In genomic region chr20:45497971-45498494, GRCh38 we compare ENCODE assay signal across 25 cellular contexts. TPM values are rescaled to one million over a fixed set of nuclear protein-coding genes. Genes with fewer than 3 reads are reported as not detected.
DNase-seq lines count a peak whose midpoint lies in the region; ATAC-seq and TF ChIP-seq lines count a peak whose summit lies in the region.
"Had no signal": no experiment of that assay in that cellular context is flagged by ENCODE, and none has a peak within 500 bp of the region (broad histone marks: within the 10 kb centered on the region; RNA-seq: fewer than 3 reads in every experiment).

No MANE protein-coding gene starts in this region.

- no peaks in the 10 kb centered on the region for H3K79me2 ChIP-seq in DND-41 (ENCODE audit: insufficient read depth, low read length)
- H3K79me2 ChIP-seq in HCT116 (ENCODE audit: insufficient read depth, low read length) = no peaks in the 10 kb centered on the region
- H3K79me2 ChIP-seq in OCI-LY3 (ENCODE audit: low read length) = no peaks in the 10 kb centered on the region

- H3K27ac ChIP-seq in DND-41 (ENCODE audit: low read length) = no peak overlapping the region
- no peak overlapping the region for H3K27ac ChIP-seq in HCT116 (ENCODE audit: low read depth, low read length)
- H3K27ac ChIP-seq in OCI-LY3 (ENCODE audit: low read length) = no peak overlapping the region
- H3K27ac ChIP-seq in endodermal cell (ENCODE audit: low read depth, low read length) = no peak overlapping the region
- H3K27ac ChIP-seq in neuronal stem cell (replicated peaks; ENCODE audit: low read length) = no peak overlapping the region
- H3K27ac ChIP-seq: SJSA1 had no signal

- H3K4me1 ChIP-seq in DND-41 (ENCODE audit: insufficient read depth, low read length) (no peaks in the 10 kb centered on the region), HCT116 (ENCODE audit: control insufficient read depth in 1 of 2, insufficient read depth in 2 of 2, low read length in 2 of 2) (no peaks in the 10 kb centered on the region), OCI-LY3 (ENCODE audit: low read length) (no peaks in the 10 kb centered on the region), endodermal cell (ENCODE audit: control insufficient read depth, insufficient read depth, low read length) (peaks cover 3% of the 10 kb centered on the region), neuronal stem cell (ENCODE audit: control insufficient read depth in 2 of 2, insufficient read depth in 1 of 2, low read depth in 1 of 2, low read length in 2 of 2) (no peaks in the 10 kb centered on the region)
- H3K4me1 ChIP-seq: SJSA1 had no signal

- H2BK12ac ChIP-seq in neuronal stem cell (ENCODE audit: low read length) = no peak overlapping the region

- BruUV-seq in HCT116 (replicated peaks; lab: Mats Ljungman, UMichigan) = no TSS peak

- no peak for ATAC-seq in DND-41 (ENCODE audit: insufficient read depth, low read depth)
- no peak for ATAC-seq in HCT116
- no peak for ATAC-seq in HG03342 (IDR thresholded peaks at IDR 0.05; ENCODE audit: unreplicated experiment)
- ATAC-seq: GM12878, T-cell had no signal

- H3K18ac ChIP-seq in neuronal stem cell (ENCODE audit: low read length) = no peak overlapping the region

- peaks cover 40% of the 10 kb centered on the region for H3K27me3 Mint-ChIP-seq in endodermal cell (ENCODE audit: insufficient read depth)

- H3K36me3 ChIP-seq in DND-41 (ENCODE audit: insufficient read depth, low read length) = no peaks in the 10 kb centered on the region
- H3K36me3 ChIP-seq in HCT116 (ENCODE audit: control insufficient read depth in 1 of 2, insufficient read depth in 2 of 2, low read length in 2 of 2) = no peaks in the 10 kb centered on the region
- H3K36me3 ChIP-seq in OCI-LY3 (replicated peaks; ENCODE audit: low read depth, low read length) = no peaks in the 10 kb centered on the region
- H3K36me3 ChIP-seq in endodermal cell (ENCODE audit: control insufficient read depth, insufficient read depth, low read length) = no peaks in the 10 kb centered on the region
- no peaks in the 10 kb centered on the region for H3K36me3 ChIP-seq in neuronal stem cell (replicated peaks in 1 of 2; ENCODE audit: control insufficient read depth in 2 of 2, insufficient read depth in 2 of 2, low read length in 2 of 2)
- H3K36me3 ChIP-seq: MG63, SJSA1 had no signal

- H4K8ac ChIP-seq in neuronal stem cell (ENCODE audit: low read depth, low read length) = no peak overlapping the region

- H3K9ac ChIP-seq in DND-41 (ENCODE audit: low read depth, low read length) (no peak overlapping the region), HCT116 (ENCODE audit: low read length) (no peak overlapping the region), OCI-LY3 (ENCODE audit: low read length) (no peak overlapping the region), endodermal cell (ENCODE audit: extremely low read depth, low read length, poor library complexity, severe bottlenecking) (no peak overlapping the region), neuronal stem cell (ENCODE audit: low read depth, low read length, poor library complexity) (no peak overlapping the region)

- H3K4me1 Mint-ChIP-seq in endodermal cell = peaks cover 24% of the 10 kb centered on the region
- H3K4me1 Mint-ChIP-seq: CD4-positive, CD25-positive, alpha-beta regulatory T cell; T-cell had no signal

- H4K20me1 ChIP-seq in DND-41 (ENCODE audit: insufficient read depth, low read length) = no peaks in the 10 kb centered on the region
- no peaks in the 10 kb centered on the region for H4K20me1 ChIP-seq in HCT116 (ENCODE audit: insufficient read depth)
- no peaks in the 10 kb centered on the region for H4K20me1 ChIP-seq in OCI-LY3 (ENCODE audit: insufficient read depth, low read length)

- TF ChIP-seq POLR2A in HCT116 (IDR thresholded peaks at IDR 0.05; ENCODE audit: borderline replicate concordance, extremely low read depth, insufficient read depth, insufficient read length) = no peak

- WGBS in endodermal cell (ENCODE audit: insufficient coverage in 1 of 2, insufficient read length in 1 of 2), 2 experiments = 84% methylated on average over 3 of the region's 3 CpGs
- no CpG with 5 or more reads among the region's 3 CpGs for WGBS in neuronal stem cell (ENCODE audit: extremely low coverage in 2 of 2, insufficient read length in 2 of 2, insufficient replicate concordance in 1 of 2), 2 donors

- no peak overlapping the region for H3K27ac Mint-ChIP-seq in endodermal cell
- H3K27ac Mint-ChIP-seq: CD4-positive, CD25-positive, alpha-beta regulatory T cell; HFFc6; T-cell had no signal

- H2AK5ac ChIP-seq in neuronal stem cell (ENCODE audit: low read depth, low read length) = no peak overlapping the region

- RAD21 ChIA-PET in HCT116 (lab: Charles Lee; ENCODE audit: low non-redundant PET in 1 of 2, low total read pairs in 2 of 2, uncharacterized antibody in 2 of 2, unreplicated experiment in 2 of 2) = no interaction called here

- CTCF ChIA-PET in HCT116 (lab: Charles Lee) = interaction anchor here (1.3 kb wide), 1 partner anchor 273 kb away, joined by 4 read pairs; no protein-coding TSS in a partner anchor

- no peak overlapping the region for H3K4me3 Mint-ChIP-seq in endodermal cell
- H3K4me3 Mint-ChIP-seq: CD4-positive, CD25-positive, alpha-beta regulatory T cell; HFFc6; T-cell had no signal

- H3K14ac ChIP-seq in neuronal stem cell (ENCODE audit: low read length) = no peak overlapping the region

- intact Hi-C loops in HCT116 (cut with micrococcal nuclease) = no loop called here

- H2BK120ac ChIP-seq in neuronal stem cell (ENCODE audit: low read depth, low read length) = no peak overlapping the region

- H4K91ac ChIP-seq in neuronal stem cell (ENCODE audit: low read depth, low read length, poor library complexity) = no peak overlapping the region

- H2AFZ ChIP-seq in DND-41 (ENCODE audit: low read depth, low read length) (no peak overlapping the region), HCT116 (ENCODE audit: low read depth, low read length, poor library complexity, severe bottlenecking) (no peak overlapping the region), OCI-LY3 (ENCODE audit: low read depth, low read length) (no peak overlapping the region), neuronal stem cell (ENCODE audit: low read length) (no peak overlapping the region)

- no peaks in the 10 kb centered on the region for H3K36me3 Mint-ChIP-seq in endodermal cell (ENCODE audit: low read depth)
- H3K36me3 Mint-ChIP-seq: CD4-positive, CD25-positive, alpha-beta regulatory T cell; T-cell had no signal

- H2BK15ac ChIP-seq in neuronal stem cell (ENCODE audit: low read length) = no peak overlapping the region

- H3K9me3 ChIP-seq in DND-41 (ENCODE audit: insufficient read depth, low read length, severe bottlenecking) (no peaks in the 10 kb centered on the region), HCT116 (ENCODE audit: control insufficient read depth in 1 of 2, insufficient read depth in 1 of 2, low read depth in 1 of 2, low read length in 2 of 2) (no peaks in the 10 kb centered on the region), OCI-LY3 (ENCODE audit: insufficient read depth, low read length) (no peaks in the 10 kb centered on the region), endodermal cell (ENCODE audit: control insufficient read depth, low read length) (no peaks in the 10 kb centered on the region), neuronal stem cell (replicated peaks in 1 of 2; ENCODE audit: control insufficient read depth in 2 of 2, insufficient read depth in 1 of 2, low read depth in 1 of 2, low read length in 2 of 2) (no peaks in the 10 kb centered on the region)
- H3K9me3 ChIP-seq: MG63, SJSA1 had no signal

- H3K27me3 ChIP-seq in DND-41 (ENCODE audit: insufficient read depth, low read length, poor library complexity) = peaks cover 14% of the 10 kb centered on the region
- H3K27me3 ChIP-seq in HCT116 (ENCODE audit: insufficient read depth, low read length) = peaks cover 19% of the 10 kb centered on the region; the same call in 1 of the 2 replicates
- H3K27me3 ChIP-seq in OCI-LY3 (ENCODE audit: low read depth, low read length) = peaks cover 78% of the 10 kb centered on the region
- peaks cover 38% of the 10 kb centered on the region for H3K27me3 ChIP-seq in endodermal cell (ENCODE audit: control insufficient read depth, insufficient read depth, low read length, poor library complexity, severe bottlenecking)
- H3K27me3 ChIP-seq in neuronal stem cell (ENCODE audit: control insufficient read depth in 3 of 3, insufficient read depth in 3 of 3, low read depth in 1 of 3, low read length in 3 of 3) = peaks cover 0 to 15% (median 0%) of the 10 kb centered on the region in 3 experiments

- H3K4me2 ChIP-seq in DND-41 (ENCODE audit: insufficient read depth, low read length) (no peak overlapping the region), HCT116 (ENCODE audit: low read length) (no peak overlapping the region), OCI-LY3 (ENCODE audit: low read length) (no peak overlapping the region), neuronal stem cell (ENCODE audit: insufficient read depth, low read length, poor library complexity, severe bottlenecking) (no peak overlapping the region)

- no peak overlapping the region for H2BK5ac ChIP-seq in neuronal stem cell (ENCODE audit: low read length)

- H3K4me3 ChIP-seq in DND-41 (ENCODE audit: low read depth in 1 of 2, low read length in 2 of 2) (no peak overlapping the region), HCT116 (replicated peaks in 1 of 2; ENCODE audit: low read depth in 1 of 2, low read length in 2 of 2) (no peak overlapping the region), OCI-LY3 (ENCODE audit: low read length) (no peak overlapping the region), endodermal cell (ENCODE audit: low read length) (no peak overlapping the region), neuronal stem cell (ENCODE audit: low read length in 2 of 2) (no peak overlapping the region)
- H3K4me3 ChIP-seq: GM12878, MG63, SJSA1 had no signal

- H3K79me1 ChIP-seq in neuronal stem cell (ENCODE audit: low read depth, low read length) = no peaks in the 10 kb centered on the region

- no peaks in the 10 kb centered on the region for H3K9me2 ChIP-seq in HCT116 (ENCODE audit: insufficient read depth)

- H3K4ac ChIP-seq in neuronal stem cell (ENCODE audit: low read length) = no peak overlapping the region

- TF ChIP-seq RAD21 in HCT116 (IDR thresholded peaks at IDR 0.05; ENCODE audit: low read depth) = peak; percentile 26; the same call in 1 of the 2 replicates

- H3K9me3 Mint-ChIP-seq in endodermal cell = no peaks in the 10 kb centered on the region
- H3K9me3 Mint-ChIP-seq: HFFc6, T-cell had no signal

- no peak overlapping the region for H3K23ac ChIP-seq in neuronal stem cell (ENCODE audit: low read depth, low read length, poor library complexity)

- POLR2A ChIA-PET in HCT116 (lab: Charles Lee) = no interaction called here

- TF ChIP-seq CTCF in DND-41 (IDR thresholded peaks at IDR 0.05; ENCODE audit: borderline replicate concordance, extremely low read depth, low read length, poor library complexity, severe bottlenecking) (peak; percentile 15), HCT116 (IDR thresholded peaks at IDR 0.05 in 2 of 3, conservative IDR thresholded peaks at IDR 0.05 in 1 of 3; ENCODE audit: borderline replicate concordance in 1 of 3, insufficient read depth in 1 of 3, low read depth in 2 of 3, low read length in 2 of 3) (0 out of 6 replicates have a peak, but pooled peaks of 1 of the 3 experiments have one; percentile 11), OCI-LY3 (IDR thresholded peaks at IDR 0.05; ENCODE audit: low read depth, low read length) (peak; percentile 31; the same call in 1 of the 2 replicates), endodermal cell (conservative IDR thresholded peaks at IDR 0.05) (peak; percentile 42)

- DNase-seq in DND-41 (no peak), HCT116 (ENCODE audit: low read depth, low spot score) (no peak), endodermal cell (peak; percentile 63), neuronal stem cell (ENCODE audit: low spot score) (no peak), DMS 273 (lab: John Stamatoyannopoulos, UW; ENCODE audit: unreplicated experiment) (no peak), kidney tubule cell (ENCODE audit: low spot score) (no peak)
- DNase-seq: CD4-positive, CD25-positive, alpha-beta regulatory T cell; DMS53; GDM1; HFFc6; KG1; MG63; NCI-H2029; NCI-H2227 treated with DMSO at 0.1 percent for 48 hours; Right ventricle myocardium superior; RPMI8226; T-cell had no signal

RNA-seq across cellular contexts. Expression of gene SPINT3, which starts 17.4 kb away (rescaled TPM):
- total RNA-seq in HCT116 (2021; ENCODE audit: unreplicated experiment) (not detected), endodermal cell (not detected)
- not detected in 2 replicates for polyA plus RNA-seq in HCT116 (2012)
- not detected for polyA plus RNA-seq in endodermal cell (2013, experiment 1 of 2)
- not detected for polyA plus RNA-seq in endodermal cell (2013, experiment 2 of 2)
- not detected for polyA plus RNA-seq in neuronal stem cell (2013, experiment 1 of 2)
- polyA plus RNA-seq in neuronal stem cell (2013, experiment 2 of 2) = not detected
- total RNA-seq: A172; CD4-positive, CD25-positive, alpha-beta regulatory T cell; GM12878; H4; HFFc6; NCI-H460; Right ventricle myocardium superior; SJSA1; T-cell had no signal
- polyA plus RNA-seq: BJ; CD4-positive, CD25-positive, alpha-beta regulatory T cell; GM12878 had no signal

RNA-seq across cellular contexts. Expression of gene WFDC2, which starts 28.5 kb away (rescaled TPM):
- 1.1 TPM for total RNA-seq in HCT116 (2021; ENCODE audit: unreplicated experiment)
- polyA plus RNA-seq in HCT116 (2012) = 0.29 and 1.0 TPM in 2 replicates
- 100 to 1,000 TPM; 304 to 580 TPM for total RNA-seq in endodermal cell
- 59.9 TPM for polyA plus RNA-seq in endodermal cell (2013, experiment 1 of 2)
- polyA plus RNA-seq in endodermal cell (2013, experiment 2 of 2) = 51.6 TPM
- 56.3 TPM for polyA plus RNA-seq in neuronal stem cell (2013, experiment 1 of 2)
- polyA plus RNA-seq in neuronal stem cell (2013, experiment 2 of 2) = 58.1 TPM
- total RNA-seq: A172; CD4-positive, CD25-positive, alpha-beta regulatory T cell; GM12878; H4; NCI-H460; SJSA1 had no signal
- polyA plus RNA-seq: BJ; CD4-positive, CD25-positive, alpha-beta regulatory T cell had no signal

RNA-seq across cellular contexts. Expression of gene WFDC6, which starts 41.2 kb away (rescaled TPM):
- total RNA-seq in HCT116 (2021; ENCODE audit: unreplicated experiment) (not detected), endodermal cell (not detected)
- polyA plus RNA-seq in HCT116 (2012) = not detected in 2 replicates
- polyA plus RNA-seq in endodermal cell (2013, experiment 1 of 2) = not detected
- polyA plus RNA-seq in endodermal cell (2013, experiment 2 of 2) = not detected
- polyA plus RNA-seq in neuronal stem cell (2013, experiment 1 of 2) = not detected
- not detected for polyA plus RNA-seq in neuronal stem cell (2013, experiment 2 of 2)
- total RNA-seq: A172; CD4-positive, CD25-positive, alpha-beta regulatory T cell; GM12878; H4; HFFc6; Right ventricle myocardium superior; SJSA1; T-cell had no signal
- polyA plus RNA-seq: BJ; CD4-positive, CD25-positive, alpha-beta regulatory T cell; GM12878 had no signal

RNA-seq across cellular contexts. Expression of gene EPPIN, which starts 49.2 kb away (rescaled TPM):
- total RNA-seq in HCT116 (2021; ENCODE audit: unreplicated experiment) (not detected), endodermal cell (under 1 TPM in 1 of 2 donors, not detected in 1; 0.18 TPM)
- not detected in 2 replicates for polyA plus RNA-seq in HCT116 (2012)
- not detected for polyA plus RNA-seq in endodermal cell (2013, experiment 1 of 2)
- not detected for polyA plus RNA-seq in endodermal cell (2013, experiment 2 of 2)
- polyA plus RNA-seq in neuronal stem cell (2013, experiment 1 of 2) = not detected
- polyA plus RNA-seq in neuronal stem cell (2013, experiment 2 of 2) = not detected
- total RNA-seq: A172; CD4-positive, CD25-positive, alpha-beta regulatory T cell; GM12878; H4; HFFc6; NCI-H460; Right ventricle myocardium superior; SJSA1; T-cell had no signal
- polyA plus RNA-seq: BJ; CD4-positive, CD25-positive, alpha-beta regulatory T cell; GM12878 had no signal

Comparison
In these comparisons a context has a peak if more than half of its experiments do, and no peak if none do; other contexts are left out.
1. RNA of gene WFDC2, which starts 28.5 kb away (total RNA-seq): 304 to 580 TPM in endodermal cell; 1.1 TPM in HCT116 (single experiment); every median in the first group is over 100 times any median in the second.